ENCODE assay signal across 22 cellular contexts in the genomic region with DNA sequence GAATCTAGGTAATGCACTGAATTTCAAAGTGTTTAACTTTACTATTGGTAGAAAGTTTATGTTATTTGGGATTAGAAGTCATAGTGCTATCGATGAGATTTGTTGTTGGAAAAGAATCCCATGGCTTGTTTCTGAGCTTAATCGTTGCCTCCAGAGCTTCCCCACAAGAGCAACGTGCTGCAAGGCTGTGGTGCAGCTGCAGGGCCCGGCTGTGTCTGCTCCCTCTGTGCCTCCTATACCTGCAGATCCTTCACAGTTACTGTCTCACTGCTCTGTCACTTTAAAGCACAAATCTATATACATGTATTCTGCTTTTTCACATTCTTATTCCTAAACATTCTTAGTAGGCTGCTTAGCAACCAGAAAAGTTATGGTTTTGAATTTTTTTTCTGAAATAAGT.
DNase-seq lines count a peak whose midpoint lies in the region; ATAC-seq, FAIRE-seq and TF ChIP-seq lines count a peak whose summit lies in the region.
"Had no signal": no experiment of that assay in that cellular context is flagged by ENCODE, and none has a peak within 500 bp of the region (broad histone marks: within the 10 kb centered on the region; RNA-seq: fewer than 3 reads in every experiment).

No MANE protein-coding gene starts in this region.

- no peak overlapping the region for H3K4me3 Mint-ChIP-seq in GM23338
- H3K4me3 Mint-ChIP-seq in activated T-helper 1 cell treated with anti-CD3 and anti-CD28 coated beads, Interleukin-12 subunit alpha, Interleukin-12 subunit beta, Interleukin-2, Interleukin-4 antibody, amounts not matched to agents 30 ng/mL and 10 ng/mL and 1 ng/mL, durations not matched to agents 14 hours and 24 hours and 36 hours, result no peak overlapping the region
- H3K4me3 Mint-ChIP-seq: B cell; CD4-positive, alpha-beta T cell; CD8-positive, alpha-beta T cell had no signal

- H3K27me3 ChIP-seq in GM23338 (ENCODE audit: insufficient read depth), result no peaks in the 10 kb centered on the region
- no peaks in the 10 kb centered on the region for H3K27me3 ChIP-seq in H1 (replicated peaks in 1 of 4; ENCODE audit: control insufficient read depth in 3 of 4, extremely low read depth in 1 of 4, insufficient read depth in 3 of 4, low read length in 3 of 4)
- H3K27me3 ChIP-seq in neuron (ENCODE audit: insufficient read depth, low read length), result no peaks in the 10 kb centered on the region
- H3K27me3 ChIP-seq: BLaER1 treated with 17β-estradiol and CSF1 and Interleukin-3, amounts not matched to agents 10 nM and 100 nM had no signal

- H3K4me3 ChIP-seq in GM23338 (no peak overlapping the region), H1 (ENCODE audit: extremely low read depth in 1 of 4, insufficient read depth in 2 of 4, low read depth in 3 of 4, low read length in 4 of 4) (no peak overlapping the region), neuron (ENCODE audit: low read length) (no peak overlapping the region)
- H3K4me3 ChIP-seq: A549; BLaER1 treated with 17β-estradiol and CSF1 and Interleukin-3, amounts not matched to agents 10 nM and 100 nM had no signal

- peaks cover 10 to 11% of the 10 kb centered on the region in 2 experiments for H3K9me3 ChIP-seq in H1 (ENCODE audit: insufficient read depth in 2 of 2, low read depth in 1 of 2, low read length in 1 of 2)
- H3K9me3 ChIP-seq in neuron (ENCODE audit: low read length), result no peaks in the 10 kb centered on the region
- H3K9me3 ChIP-seq: A549 had no signal

- no peak overlapping the region for H2AK5ac ChIP-seq in H1 (ENCODE audit: low read depth, low read length)

- no peaks in the 10 kb centered on the region for H3K23me2 ChIP-seq in H1 (ENCODE audit: low read depth, low read length)

- H3F3A ChIP-seq in GM23338 (replicated peaks; ENCODE audit: low read depth), result no peaks in the 10 kb centered on the region

- H3K27me3 Mint-ChIP-seq in GM23338 (ENCODE audit: insufficient read depth, low read depth, poor library complexity), result peaks cover 3% of the 10 kb centered on the region
- H3K27me3 Mint-ChIP-seq in activated T-helper 1 cell treated with anti-CD3 and anti-CD28 coated beads, Interleukin-12 subunit alpha, Interleukin-12 subunit beta, Interleukin-2, Interleukin-4 antibody, amounts not matched to agents 30 ng/mL and 10 ng/mL and 1 ng/mL, durations not matched to agents 14 hours and 24 hours and 36 hours (ENCODE audit: insufficient read depth), result no peaks in the 10 kb centered on the region
- H3K27me3 Mint-ChIP-seq: B cell; CD4-positive, alpha-beta T cell had no signal

- peaks cover 9% of the 10 kb centered on the region; the same call in 1 of the 2 replicates for H3K9me2 ChIP-seq in GM23338 (ENCODE audit: insufficient read depth)

- TF ChIP-seq POLR2A in H1 (IDR thresholded peaks at IDR 0.05; ENCODE audit: control extremely low read depth in 1 of 2, low read depth in 2 of 2, low read length in 2 of 2), result no peak

- 83% methylated on average over 4 of the region's 4 CpGs; no CpG with 5 or more reads in 1 of the 2 experiments for WGBS in H1 (ENCODE audit: extremely low coverage in 1 of 2, insufficient coverage in 1 of 2, insufficient read length in 1 of 2, insufficient replicate concordance in 2 of 2, low coverage in 1 of 2, low lambda C conversion rate in 2 of 2, missing lambda C conversion rate in 1 of 2), 2 experiments

- no peak for ATAC-seq in GM23338
- ATAC-seq: A549; CD8-positive, alpha-beta T cell had no signal

- H3K27ac ChIP-seq in GM23338 (ENCODE audit: low read depth) (no peak overlapping the region), H1 (ENCODE audit: low read depth, low read length) (no peak overlapping the region)
- H3K27ac ChIP-seq: 22Rv1; A549; BLaER1 treated with 17β-estradiol and CSF1 and Interleukin-3, amounts not matched to agents 10 nM and 100 nM; C4-2B had no signal

- no peak overlapping the region for H2BK12ac ChIP-seq in H1 (ENCODE audit: low read depth, low read length)

- H3K27ac Mint-ChIP-seq in GM23338, result no peak overlapping the region
- H3K27ac Mint-ChIP-seq in activated T-helper 1 cell treated with anti-CD3 and anti-CD28 coated beads, Interleukin-12 subunit alpha, Interleukin-12 subunit beta, Interleukin-2, Interleukin-4 antibody, amounts not matched to agents 30 ng/mL and 10 ng/mL and 1 ng/mL, durations not matched to agents 14 hours and 24 hours and 36 hours, result no peak overlapping the region
- H3K27ac Mint-ChIP-seq: B cell; CD4-positive, alpha-beta T cell; CD8-positive, alpha-beta T cell had no signal

- TF ChIP-seq CTCF in GM23338 (conservative IDR thresholded peaks at IDR 0.05; ENCODE audit: low read depth in 2 of 2) (no peak), H1 (IDR thresholded peaks at IDR 0.05; ENCODE audit: control extremely low read depth in 1 of 3, insufficient read depth in 1 of 3, low read depth in 1 of 3, low read length in 3 of 3) (no peak)

- no peak overlapping the region for H4K5ac ChIP-seq in H1 (ENCODE audit: insufficient read length, low read depth, low read length)

- no peak for TF ChIP-seq RAD21 in H1 (IDR thresholded peaks at IDR 0.05 in 1 of 2, conservative IDR thresholded peaks at IDR 0.05 in 1 of 2; ENCODE audit: low read depth in 2 of 2, low read length in 2 of 2)

- no peak overlapping the region for H2BK5ac ChIP-seq in H1 (ENCODE audit: low read depth, low read length)

- no peak overlapping the region for H2BK120ac ChIP-seq in H1 (replicated peaks; ENCODE audit: low read depth, low read length)

- H3K4me2 ChIP-seq in GM23338, result no peak overlapping the region
- no peak overlapping the region for H3K4me2 ChIP-seq in H1 (ENCODE audit: insufficient read depth in 1 of 2, low read depth in 2 of 2, low read length in 2 of 2)
- H3K4me2 ChIP-seq: A549; BLaER1 treated with 17β-estradiol and CSF1 and Interleukin-3, amounts not matched to agents 10 nM and 100 nM had no signal

- no peaks in the 10 kb centered on the region for H3K79me2 ChIP-seq in GM23338 (replicated peaks; ENCODE audit: insufficient read depth)
- no peaks in the 10 kb centered on the region for H3K79me2 ChIP-seq in H1 (ENCODE audit: control insufficient read depth in 1 of 2, insufficient read depth in 2 of 2, low read length in 2 of 2)

- H3K4me1 ChIP-seq in GM23338 (ENCODE audit: insufficient read depth) (peaks cover 13% of the 10 kb centered on the region; the same call in 1 of the 2 replicates), H1 (replicated peaks in 1 of 4; ENCODE audit: control insufficient read depth in 3 of 4, insufficient read depth in 4 of 4, low read length in 3 of 4) (no peaks in the 10 kb centered on the region), neuron (ENCODE audit: insufficient read depth, low read length) (peaks cover 7% of the 10 kb centered on the region)
- H3K4me1 ChIP-seq: A549; BLaER1 treated with 17β-estradiol and CSF1 and Interleukin-3, amounts not matched to agents 10 nM and 100 nM had no signal

- H3K14ac ChIP-seq in H1 (ENCODE audit: insufficient read length), result no peak overlapping the region

- H2BK15ac ChIP-seq in H1 (ENCODE audit: low read length), result no peak overlapping the region

- H2AFZ ChIP-seq in GM23338, result no peak overlapping the region; the same call in 1 of the 2 replicates
- H2AFZ ChIP-seq in H1 (ENCODE audit: low read length), result peak overlapping the region; percentile 59; the same call in 1 of the 2 replicates
- H2AFZ ChIP-seq in neuron (ENCODE audit: low read depth, low read length), result peak overlapping the region; percentile 34

- TF ChIP-seq EP300 in H1 (IDR thresholded peaks at IDR 0.05; ENCODE audit: borderline replicate concordance in 1 of 2, low read depth in 2 of 2, low read length in 2 of 2), result no peak

- no peak overlapping the region for H3K23ac ChIP-seq in H1 (ENCODE audit: insufficient read length)

- H4K91ac ChIP-seq in H1 (replicated peaks; ENCODE audit: insufficient read length, low read length), result no peak overlapping the region

- no peak overlapping the region for H2BK20ac ChIP-seq in H1 (ENCODE audit: low read length)

- no peak overlapping the region for H4K8ac ChIP-seq in H1 (ENCODE audit: extremely low read depth, insufficient read depth, low read length)

- DNase-seq in GM23338 (ENCODE audit: low spot score) (peak; percentile 6), H1 (ENCODE audit: low read depth in 1 of 2, low spot score in 2 of 2) (no peak), NCI-H345 (lab: John Stamatoyannopoulos, UW) (no peak), SHP77 treated with DMSO at 0.1 percent for 48 hours (lab: John Stamatoyannopoulos, UW) (no peak)
- DNase-seq in activated T-helper 1 cell treated with anti-CD3 and anti-CD28 coated beads, Interleukin-12 subunit alpha, Interleukin-12 subunit beta, Interleukin-2, Interleukin-4 antibody, amounts not matched to agents 30 ng/mL and 10 ng/mL and 1 ng/mL, durations not matched to agents 14 hours and 24 hours and 36 hours (ENCODE audit: low spot score), result no peak
- DNase-seq: AML-193; Caco-2; Calu3; CD4-positive, alpha-beta T cell; CD8-positive, alpha-beta T cell; DMS79 treated with DMSO at 0.1 percent for 48 hours; GF-D8 had no signal

- H3K4me1 Mint-ChIP-seq in GM23338, result peaks cover under 1% of the 10 kb centered on the region; the same call in 2 of the 3 replicates
- no peaks in the 10 kb centered on the region for H3K4me1 Mint-ChIP-seq in activated T-helper 1 cell treated with anti-CD3 and anti-CD28 coated beads, Interleukin-12 subunit alpha, Interleukin-12 subunit beta, Interleukin-2, Interleukin-4 antibody, amounts not matched to agents 30 ng/mL and 10 ng/mL and 1 ng/mL, durations not matched to agents 14 hours and 24 hours and 36 hours (ENCODE audit: low read depth)
- H3K4me1 Mint-ChIP-seq: B cell had no signal

- POLR2A ChIA-PET in H1 (lab: Charles Lee; ENCODE audit: partially characterized antibody), result no interaction called here

- H4K20me1 ChIP-seq in GM23338 (replicated peaks; ENCODE audit: insufficient read depth), result no peaks in the 10 kb centered on the region
- no peaks in the 10 kb centered on the region for H4K20me1 ChIP-seq in H1 (replicated peaks in 1 of 2; ENCODE audit: control insufficient read depth in 1 of 2, insufficient read depth in 2 of 2, low read length in 2 of 2)
- H4K20me1 ChIP-seq: BLaER1 treated with 17β-estradiol and CSF1 and Interleukin-3, amounts not matched to agents 10 nM and 100 nM had no signal

- no peak for FAIRE-seq in H1 (lab: Jason Lieb, UNC)
- FAIRE-seq: A549, D721Med, G401.6, GM12891, GM19239 had no signal

- H3K56ac ChIP-seq in H1 (replicated peaks; ENCODE audit: insufficient read length, low read depth, low read length), result no peak overlapping the region

- intact Hi-C loops in activated T-helper 1 cell treated with anti-CD3 and anti-CD28 coated beads, Interleukin-12 subunit alpha, Interleukin-12 subunit beta, Interleukin-2, Interleukin-4 antibody, amounts not matched to agents 30 ng/mL and 10 ng/mL and 1 ng/mL, durations not matched to agents 14 hours and 24 hours and 36 hours (cut with micrococcal nuclease), result no loop called here

- no peaks in the 10 kb centered on the region for H3K79me1 ChIP-seq in H1 (ENCODE audit: low read depth, low read length)

- H3K9me3 Mint-ChIP-seq in GM23338, result peaks cover 18% of the 10 kb centered on the region
- H3K9me3 Mint-ChIP-seq in activated T-helper 1 cell treated with anti-CD3 and anti-CD28 coated beads, Interleukin-12 subunit alpha, Interleukin-12 subunit beta, Interleukin-2, Interleukin-4 antibody, amounts not matched to agents 30 ng/mL and 10 ng/mL and 1 ng/mL, durations not matched to agents 14 hours and 24 hours and 36 hours, result peaks cover 11% of the 10 kb centered on the region

- no peak overlapping the region for H3K9ac ChIP-seq in H1 (replicated peaks in 1 of 4; ENCODE audit: extremely low read depth in 1 of 4, low read depth in 3 of 4, low read length in 3 of 4)
- H3K9ac ChIP-seq: BLaER1 treated with 17β-estradiol and CSF1 and Interleukin-3, amounts not matched to agents 10 nM and 100 nM had no signal

- H3K4ac ChIP-seq in H1 (replicated peaks; ENCODE audit: insufficient read length, low read depth, low read length), result no peak overlapping the region

- no peaks in the 10 kb centered on the region for H3K36me3 ChIP-seq in GM23338 (ENCODE audit: insufficient read depth)
- H3K36me3 ChIP-seq in H1 (ENCODE audit: control insufficient read depth in 2 of 4, insufficient read depth in 4 of 4, low read length in 3 of 4), result no peaks in the 10 kb centered on the region
- H3K36me3 ChIP-seq in neuron (ENCODE audit: insufficient read depth, low read length), result no peaks in the 10 kb centered on the region
- H3K36me3 ChIP-seq: BLaER1 treated with 17β-estradiol and CSF1 and Interleukin-3, amounts not matched to agents 10 nM and 100 nM had no signal

- peaks cover 26% of the 10 kb centered on the region for H3K36me3 Mint-ChIP-seq in GM23338 (ENCODE audit: low read depth)
- no peaks in the 10 kb centered on the region for H3K36me3 Mint-ChIP-seq in activated T-helper 1 cell treated with anti-CD3 and anti-CD28 coated beads, Interleukin-12 subunit alpha, Interleukin-12 subunit beta, Interleukin-2, Interleukin-4 antibody, amounts not matched to agents 30 ng/mL and 10 ng/mL and 1 ng/mL, durations not matched to agents 14 hours and 24 hours and 36 hours (ENCODE audit: low read depth)
- H3K36me3 Mint-ChIP-seq: CD8-positive, alpha-beta T cell had no signal

- H3K18ac ChIP-seq in H1 (ENCODE audit: extremely low read depth, low read length), result no peak overlapping the region

- CTCF ChIA-PET in H1 (lab: Charles Lee; ENCODE audit: partially characterized antibody), result interaction anchor here (1.0 to 2.5 kb wide), 2 partner anchors 13 to 25 kb away, joined by 3 to 7 read pairs; no protein-coding TSS in a partner anchor
